ENCODE assay signal across 21 cellular contexts in genomic region chr4:147704846-147705245, GRCh38. TPM values are rescaled to one million over a fixed set of nuclear protein-coding genes. Genes with fewer than 3 reads are reported as not detected.
A peak's percentile ranks its signal among the peaks of the same experiment; 100 is the strongest.
DNase-seq lines count a peak whose midpoint lies in the region; ATAC-seq and TF ChIP-seq lines count a peak whose summit lies in the region.
"Had no signal": no experiment of that assay in that cellular context is flagged by ENCODE, and none has a peak within 500 bp of the region (broad histone marks: within the 10 kb centered on the region; RNA-seq: fewer than 3 reads in every experiment).

No MANE protein-coding gene starts in this region.

- no peak for TF ChIP-seq CTCF in kidney epithelial cell (IDR thresholded peaks at IDR 0.05; ENCODE audit: insufficient read depth, low read length, poor library complexity, severe bottlenecking)

- no peaks in the 10 kb centered on the region for H3K36me3 Mint-ChIP-seq in activated T-cell treated with anti-CD3 and anti-CD28 coated beads, Interleukin-2, amount 50 U/mL, for 24 hours (ENCODE audit: low read depth)
- no peaks in the 10 kb centered on the region for H3K36me3 Mint-ChIP-seq in activated naive CD8-positive, alpha-beta T cell treated with anti-CD3 and anti-CD28 coated beads for 36 hours
- H3K36me3 Mint-ChIP-seq: IgD-negative memory B cell, T-cell had no signal

- H3K36me3 ChIP-seq in kidney epithelial cell (ENCODE audit: control insufficient read depth, insufficient read depth, low read length), result no peaks in the 10 kb centered on the region
- H3K36me3 ChIP-seq: BLaER1, SJCRH30 had no signal

- H3K4me1 Mint-ChIP-seq in activated T-cell treated with anti-CD3 and anti-CD28 coated beads, Interleukin-2, amount 50 U/mL, for 24 hours (ENCODE audit: low read depth), result peaks cover 2% of the 10 kb centered on the region
- H3K4me1 Mint-ChIP-seq in activated naive CD8-positive, alpha-beta T cell treated with anti-CD3 and anti-CD28 coated beads for 36 hours, result no peaks in the 10 kb centered on the region

- H3K27me3 ChIP-seq in kidney epithelial cell (ENCODE audit: control insufficient read depth, insufficient read depth, low read length), result no peaks in the 10 kb centered on the region
- H3K27me3 ChIP-seq: BLaER1, SJCRH30 had no signal

- no peak overlapping the region for H3K4me3 ChIP-seq in kidney epithelial cell (ENCODE audit: low read depth, low read length)
- H3K4me3 ChIP-seq: BLaER1, SJCRH30 had no signal

- ATAC-seq in GM19043 (IDR thresholded peaks at IDR 0.05; ENCODE audit: low read depth, unreplicated experiment) (peak; percentile 51), HG03354 (IDR thresholded peaks at IDR 0.05; ENCODE audit: poor library complexity, severe bottlenecking, unreplicated experiment) (peak; percentile 62), HG03378 (IDR thresholded peaks at IDR 0.05; ENCODE audit: unreplicated experiment) (no peak)
- ATAC-seq: Panc1, T-cell had no signal

- DNase-seq in kidney epithelial cell (ENCODE audit: low read depth) (peak; percentile 35), GM19238 (ENCODE audit: insufficient read length, low spot score) (no peak)
- DNase-seq in activated T-cell treated with anti-CD3 and anti-CD28 coated beads, Interleukin-2, amount 50 U/mL, for 24 hours, result no peak
- no peak for DNase-seq in activated naive CD8-positive, alpha-beta T cell treated with anti-CD3 and anti-CD28 coated beads for 36 hours
- DNase-seq: CD4-positive, alpha-beta T cell; COR-L47; DMS 273 treated with DMSO at 0.1 percent for 48 hours; DMS79 treated with DMSO at 0.1 percent for 48 hours; NCI-H1105 treated with DMSO at 0.1 percent for 48 hours; NCI-H2081; NCI-H2171 treated with DMSO at 0.1 percent for 48 hours; NCI-H524 treated with DMSO at 0.1 percent for 48 hours; NCI-H82; SJCRH30; T-cell had no signal

- no peaks in the 10 kb centered on the region for H3K27me3 Mint-ChIP-seq in activated T-cell treated with anti-CD3 and anti-CD28 coated beads, Interleukin-2, amount 50 U/mL, for 24 hours
- H3K27me3 Mint-ChIP-seq in activated naive CD8-positive, alpha-beta T cell treated with anti-CD3 and anti-CD28 coated beads for 36 hours, result no peaks in the 10 kb centered on the region
- H3K27me3 Mint-ChIP-seq: CD4-positive, alpha-beta T cell had no signal

- no peak overlapping the region for H3K27ac Mint-ChIP-seq in activated T-cell treated with anti-CD3 and anti-CD28 coated beads, Interleukin-2, amount 50 U/mL, for 24 hours
- H3K27ac Mint-ChIP-seq in activated naive CD8-positive, alpha-beta T cell treated with anti-CD3 and anti-CD28 coated beads for 36 hours, result no peak overlapping the region
- H3K27ac Mint-ChIP-seq: CD4-positive, alpha-beta T cell; IgD-negative memory B cell; T-cell had no signal

- no peak overlapping the region for H3K4me3 Mint-ChIP-seq in activated T-cell treated with anti-CD3 and anti-CD28 coated beads, Interleukin-2, amount 50 U/mL, for 24 hours
- H3K4me3 Mint-ChIP-seq in activated naive CD8-positive, alpha-beta T cell treated with anti-CD3 and anti-CD28 coated beads for 36 hours, result no peak overlapping the region
- H3K4me3 Mint-ChIP-seq: CD4-positive, alpha-beta T cell; IgD-negative memory B cell; T-cell had no signal

- no peaks in the 10 kb centered on the region for H3K9me3 Mint-ChIP-seq in activated T-cell treated with anti-CD3 and anti-CD28 coated beads, Interleukin-2, amount 50 U/mL, for 24 hours
- no peaks in the 10 kb centered on the region for H3K9me3 Mint-ChIP-seq in activated naive CD8-positive, alpha-beta T cell treated with anti-CD3 and anti-CD28 coated beads for 36 hours
- H3K9me3 Mint-ChIP-seq: CD4-positive, alpha-beta T cell had no signal

RNA-seq across cellular contexts. Expression of gene PRMT9, which starts 20.9 kb away (rescaled TPM):
- total RNA-seq in kidney epithelial cell, result 7.2 and 8.1 TPM in 2 replicates
- total RNA-seq in activated naive CD8-positive, alpha-beta T cell treated with anti-CD3 and anti-CD28 coated beads for 36 hours, result 1 to 10 TPM; 6.8 to 7.1 TPM

RNA-seq across cellular contexts. Expression of gene ARHGAP10, which starts 27.0 kb away (rescaled TPM):
- 15.5 and 17.7 TPM in 2 replicates for total RNA-seq in kidney epithelial cell
- 1 to 10 TPM; 5.8 to 6.1 TPM for total RNA-seq in activated naive CD8-positive, alpha-beta T cell treated with anti-CD3 and anti-CD28 coated beads for 36 hours
